7 cellular contexts compared by ENCODE assay signal in the genomic region with DNA sequence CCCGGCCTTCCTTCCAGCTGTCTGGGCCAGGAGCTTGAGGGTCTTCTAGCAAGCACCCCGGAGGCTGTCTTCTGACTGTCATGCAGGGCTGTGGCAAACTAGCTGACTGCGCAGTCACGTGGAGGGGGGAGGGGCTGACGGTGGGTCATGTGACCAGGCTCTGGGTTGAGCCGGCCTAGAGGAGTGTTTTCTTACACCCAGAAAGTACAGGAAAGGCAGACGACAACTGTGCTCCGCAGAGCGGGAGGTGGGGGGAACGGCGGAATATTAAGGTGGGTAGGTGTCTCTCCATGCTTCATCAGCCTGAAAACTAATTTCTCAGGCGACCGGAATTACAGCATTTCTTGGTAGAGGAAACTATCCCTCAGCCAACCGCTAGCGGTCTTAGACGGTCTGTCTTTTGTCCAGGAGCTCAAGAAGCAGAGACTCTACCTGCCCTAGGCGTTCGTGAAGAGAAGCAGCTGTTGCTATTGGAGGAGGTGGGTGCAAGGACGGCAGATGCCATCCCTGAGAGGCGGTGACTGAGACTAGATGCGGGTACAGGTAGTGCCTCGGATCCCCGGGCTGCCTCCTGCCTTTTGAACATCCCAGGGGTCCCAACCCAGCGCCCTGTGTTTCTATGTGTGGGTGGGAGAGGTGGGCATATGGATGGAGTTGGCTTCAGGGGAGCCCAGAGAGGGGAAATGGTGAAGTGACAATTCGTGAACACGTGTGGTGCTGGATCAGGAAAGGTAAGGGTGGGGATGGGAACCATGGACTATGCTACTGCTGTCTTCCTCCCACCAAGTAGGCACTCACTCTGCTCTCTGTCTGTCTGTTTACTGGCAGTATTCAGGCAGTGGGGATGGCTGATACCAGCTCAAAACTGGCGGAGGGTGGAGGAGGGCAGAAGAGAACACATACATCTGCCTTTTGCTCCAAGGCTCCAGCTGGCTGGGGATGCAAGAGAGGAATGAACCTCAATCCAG. TPM values are rescaled to one million over a fixed set of nuclear protein-coding genes. Genes with fewer than 3 reads are reported as not detected.
DNase-seq lines count a peak whose midpoint lies in the region; ATAC-seq and TF ChIP-seq lines count a peak whose summit lies in the region.

No MANE protein-coding gene starts in this region.

- H3K9me3 ChIP-seq in mucosa of descending colon: no peaks in the 10 kb centered on the region

- H3K4me1 ChIP-seq in mucosa of descending colon (ENCODE audit: low read depth): peaks cover 3% of the 10 kb centered on the region

- H3K36me3 ChIP-seq in mucosa of descending colon (ENCODE audit: low read depth): no peaks in the 10 kb centered on the region

- TF ChIP-seq CTCF in epithelial cell of proximal tubule (conservative IDR thresholded peaks at IDR 0.05; ENCODE audit: low read depth, low read length): peak; percentile 21
- no peak for TF ChIP-seq CTCF in mucosa of descending colon (IDR thresholded peaks at IDR 0.05)

- H3K4me3 ChIP-seq in epithelial cell of proximal tubule (ENCODE audit: low read depth, low read length) (peak overlapping the region; percentile 48), mucosa of descending colon (no peak overlapping the region)

- intact Hi-C loops in mucosa of descending colon (cut with DNase I, micrococcal nuclease): no loop called here

- ATAC-seq in GM18870 (IDR thresholded peaks at IDR 0.05; ENCODE audit: unreplicated experiment) (peak; percentile 89), HG03095 (IDR thresholded peaks at IDR 0.05; ENCODE audit: unreplicated experiment) (peak; percentile 100), mucosa of descending colon (peak; percentile 97)

- peak; percentile 53 to 70 for DNase-seq in NCI-H524 (lab: John Stamatoyannopoulos, UW)
- peak; percentile 83 for DNase-seq in activated CD8-positive, alpha-beta memory T cell treated with anti-CD3 and anti-CD28 coated beads, Interleukin-2, amount 50 U/mL, for 4 hours
- peak; percentile 10 for DNase-seq in epithelial cell of proximal tubule (ENCODE audit: low read depth)
- peak; percentile 88 to 93 (median 88) for DNase-seq in mucosa of descending colon
- peak; percentile 54 to 69 for DNase-seq in stimulated activated CD8-positive, alpha-beta memory T cell treated with anti-CD3 and anti-CD28 coated beads, Interleukin-2, amount 100 ng/mL, for 1 hour (ENCODE audit: low read depth in 2 of 2)

RNA-seq across cellular contexts. Expression of gene GPRASP1, which starts 8.8 kb away (rescaled TPM):
- 0.29 and 0.98 TPM in 2 replicates for total RNA-seq in epithelial cell of proximal tubule
- total RNA-seq in mucosa of descending colon: 10 to 100 TPM in 1 of 3 donors, 1 to 10 TPM in 2; 3.4 to 29.6 (median 3.7) TPM

RNA-seq across cellular contexts. Expression of gene GPRASP2, which starts 52.2 kb away (rescaled TPM):
- total RNA-seq in epithelial cell of proximal tubule (5.9 and 6.8 TPM in 2 replicates), mucosa of descending colon (10 to 100 TPM in 1 of 3 donors, 1 to 10 TPM in 2; 2.2 to 11.4 (median 2.8) TPM)

Comparison
In these comparisons a context has a peak if more than half of its experiments do, and no peak if none do; other contexts are left out.
1. DNase-seq: peak in every context shown above with its lines; median percentile 88 in mucosa of descending colon; 83 in activated CD8-positive, alpha-beta memory T cell treated with anti-CD3 and anti-CD28 coated beads, Interleukin-2, amount 50 U/mL, for 4 hours; 62 in NCI-H524; 62 in stimulated activated CD8-positive, alpha-beta memory T cell treated with anti-CD3 and anti-CD28 coated beads, Interleukin-2, amount 100 ng/mL, for 1 hour; 10 in epithelial cell of proximal tubule.